1 cellular context compared by ENCODE assay signal in the genomic region with DNA sequence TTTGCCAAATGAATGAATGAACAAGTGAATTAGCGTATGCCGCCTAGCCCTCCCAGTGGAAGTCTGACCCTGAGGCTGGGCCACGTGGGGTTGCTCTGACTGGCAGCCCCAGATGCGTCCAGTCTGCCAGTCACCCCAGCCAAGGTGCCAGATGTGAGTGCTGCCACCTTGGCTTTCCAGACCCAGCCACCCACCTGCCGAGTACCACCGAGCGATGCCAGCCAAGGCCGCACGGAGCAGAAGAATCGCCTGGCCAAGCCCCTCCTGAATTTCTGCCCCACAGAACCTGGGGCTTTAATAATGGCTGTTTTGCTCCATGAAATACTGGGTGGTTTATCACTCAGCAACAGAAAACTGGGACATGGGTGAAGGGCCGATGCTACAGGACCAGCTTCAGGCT.
TF ChIP-seq lines count a peak whose summit lies in the region.

No MANE protein-coding gene starts in this region.

TF ChIP-seq in HepG2, 621 proteins besides CTCF, POLR2A, EP300 and RAD21 (continued from another document):
- 0 out of 2 replicates have a peak, but pooled peaks have one; percentile 23 for TF ChIP-seq HNRNPL (IDR thresholded peaks at IDR 0.05; ENCODE audit: low read depth, low read length)
- TF ChIP-seq POGK (CRISPR knock-in tag; conservative IDR thresholded peaks at IDR 0.05) = no peak
- peak; percentile 80 for TF ChIP-seq ZNF331 (CRISPR knock-in tag; IDR thresholded peaks at IDR 0.05)
- no peak for TF ChIP-seq ZNF20 (CRISPR knock-in tag; IDR thresholded peaks at IDR 0.05)
- TF ChIP-seq SMAD3 (CRISPR knock-in tag; IDR thresholded peaks at IDR 0.05) = no peak
- no peak for TF ChIP-seq POLR2G (IDR thresholded peaks at IDR 0.05; ENCODE audit: low read depth, low read length)
- TF ChIP-seq, protein P1, sequence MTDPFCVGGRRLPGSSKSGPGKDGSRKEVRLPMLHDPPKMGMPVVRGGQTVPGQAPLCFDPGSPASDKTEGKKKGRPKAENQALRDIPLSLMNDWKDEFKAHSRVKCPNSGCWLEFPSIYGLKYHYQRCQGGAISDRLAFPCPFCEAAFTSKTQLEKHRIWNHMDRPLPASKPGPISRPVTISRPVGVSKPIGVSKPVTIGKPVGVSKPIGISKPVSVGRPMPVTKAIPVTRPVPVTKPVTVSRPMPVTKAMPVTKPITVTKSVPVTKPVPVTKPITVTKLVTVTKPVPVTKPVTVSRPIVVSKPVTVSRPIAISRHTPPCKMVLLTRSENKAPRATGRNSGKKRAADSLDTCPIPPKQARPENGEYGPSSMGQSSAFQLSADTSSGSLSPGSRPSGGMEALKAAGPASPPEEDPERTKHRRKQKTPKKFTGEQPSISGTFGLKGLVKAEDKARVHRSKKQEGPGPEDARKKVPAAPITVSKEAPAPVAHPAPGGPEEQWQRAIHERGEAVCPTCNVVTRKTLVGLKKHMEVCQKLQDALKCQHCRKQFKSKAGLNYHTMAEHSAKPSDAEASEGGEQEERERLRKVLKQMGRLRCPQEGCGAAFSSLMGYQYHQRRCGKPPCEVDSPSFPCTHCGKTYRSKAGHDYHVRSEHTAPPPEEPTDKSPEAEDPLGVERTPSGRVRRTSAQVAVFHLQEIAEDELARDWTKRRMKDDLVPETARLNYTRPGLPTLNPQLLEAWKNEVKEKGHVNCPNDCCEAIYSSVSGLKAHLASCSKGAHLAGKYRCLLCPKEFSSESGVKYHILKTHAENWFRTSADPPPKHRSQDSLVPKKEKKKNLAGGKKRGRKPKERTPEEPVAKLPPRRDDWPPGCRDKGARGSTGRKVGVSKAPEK (CRISPR knock-in tag; IDR thresholded peaks at IDR 0.05; ENCODE audit: borderline replicate concordance) = no peak
